In the genomic region with DNA sequence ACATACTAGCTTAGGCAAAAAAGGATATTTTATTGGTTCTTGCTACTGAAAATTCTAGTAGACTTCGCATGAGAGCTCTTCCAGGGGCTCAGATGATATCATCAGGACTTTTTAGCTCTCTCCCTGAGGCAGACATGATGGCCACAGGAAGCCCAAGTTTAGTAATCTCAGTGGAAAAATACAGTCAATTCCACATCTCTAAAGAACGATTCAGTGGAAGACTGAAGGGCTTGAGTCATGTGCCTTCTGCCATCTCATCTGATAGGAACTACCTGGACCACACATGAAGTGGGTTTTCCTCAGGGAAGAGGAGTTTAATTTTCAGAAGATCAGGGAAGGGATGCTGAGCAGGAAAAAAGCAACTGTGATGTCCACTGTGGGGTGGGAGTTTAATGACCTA, we compare ENCODE assay signal across 21 cellular contexts.
A peak's percentile ranks its signal among the peaks of the same experiment; 100 is the strongest.
DNase-seq lines count a peak whose midpoint lies in the region; TF ChIP-seq lines count a peak whose summit lies in the region.
"Had no signal": no experiment of that assay in that cellular context is flagged by ENCODE, and none has a peak within 500 bp of the region (broad histone marks: within the 10 kb centered on the region; RNA-seq: fewer than 3 reads in every experiment).

No MANE protein-coding gene starts in this region.

- intact Hi-C loops in CD14-positive monocyte (cut with micrococcal nuclease) = no loop called here

- WGBS in mesendoderm (ENCODE audit: extremely low coverage, insufficient coverage, low lambda C conversion rate) = no CpG with 5 or more reads among the region's 2 CpGs

- H2BK120ac ChIP-seq in mesendoderm (ENCODE audit: low read depth, low read length) = no peak overlapping the region

- no peak overlapping the region for H3K4me3 ChIP-seq in mesendoderm (ENCODE audit: low read length)
- H3K4me3 ChIP-seq: heart left ventricle, spleen had no signal

- no peak overlapping the region for H4K8ac ChIP-seq in mesendoderm (ENCODE audit: low read depth, low read length)

- no peaks in the 10 kb centered on the region for H3K27me3 ChIP-seq in mesendoderm (ENCODE audit: insufficient read depth, low read length, poor library complexity)
- H3K27me3 ChIP-seq: heart left ventricle, spleen had no signal

- H3K4me1 Mint-ChIP-seq in progenitor cell of endocrine pancreas (ENCODE audit: low read depth) (no peaks in the 10 kb centered on the region), CD14-positive monocyte (no peaks in the 10 kb centered on the region)
- H3K4me1 Mint-ChIP-seq: memory B cell had no signal

- no peak overlapping the region for H4K5ac ChIP-seq in mesendoderm (ENCODE audit: low read length)

- no peak overlapping the region for H2BK15ac ChIP-seq in mesendoderm (replicated peaks; ENCODE audit: low read depth)

- no peak overlapping the region for H3K27ac ChIP-seq in mesendoderm (ENCODE audit: low read depth, low read length)
- H3K27ac ChIP-seq: C4-2B, spleen had no signal

- peak; percentile 68 for DNase-seq in EL
- peak; percentile 68 for DNase-seq in HT1080 (ENCODE audit: low read depth)
- peak; percentile 51 for DNase-seq in amniotic stem cell (lab: John Stamatoyannopoulos, UW)
- DNase-seq in mesendoderm = peak; percentile 17
- no peak for DNase-seq in progenitor cell of endocrine pancreas (ENCODE audit: low spot score, unreplicated experiment)
- DNase-seq in CD14-positive monocyte (ENCODE audit: low spot score) = no peak
- no peak for DNase-seq in GM19238 (ENCODE audit: insufficient read length, low spot score)
- DNase-seq: activated CD4-positive, CD25-positive, alpha-beta regulatory T cell; activated gamma-delta T cell treated with Interleukin-2 at 50 U/mL for 16 hours; dermis blood vessel endothelial cell; heart left ventricle; immature natural killer cell; NCI-H187; NCI-H510A treated with DMSO at 0.1 percent for 48 hours; SHP77 treated with DMSO at 0.1 percent for 48 hours; spleen; T-helper 2 cell had no signal

- no peak overlapping the region for H3K4me2 ChIP-seq in mesendoderm (ENCODE audit: low read length)

- no peak overlapping the region for H3K23ac ChIP-seq in mesendoderm (ENCODE audit: low read length)

- no peak overlapping the region for H3K4ac ChIP-seq in mesendoderm (ENCODE audit: low read depth, low read length)

- H3K27ac Mint-ChIP-seq in progenitor cell of endocrine pancreas (no peak overlapping the region), CD14-positive monocyte (no peak overlapping the region)
- H3K27ac Mint-ChIP-seq: brain, immature natural killer cell, nephron had no signal

- no peak overlapping the region for H3K9ac ChIP-seq in mesendoderm (ENCODE audit: low read length)

- no peak overlapping the region for H3K4me3 Mint-ChIP-seq in progenitor cell of endocrine pancreas (ENCODE audit: low read depth)
- H3K4me3 Mint-ChIP-seq in CD14-positive monocyte = no peak overlapping the region
- H3K4me3 Mint-ChIP-seq: brain, immature natural killer cell, memory B cell, nephron had no signal

- H2BK5ac ChIP-seq in mesendoderm (ENCODE audit: low read length) = no peak overlapping the region

- no peak for TF ChIP-seq CTCF in progenitor cell of endocrine pancreas (IDR thresholded peaks at IDR 0.05; ENCODE audit: unreplicated experiment)
- no peak for TF ChIP-seq CTCF in CD14-positive monocyte (IDR thresholded peaks at IDR 0.05)

- H3K27me3 Mint-ChIP-seq in progenitor cell of endocrine pancreas (no peaks in the 10 kb centered on the region), CD14-positive monocyte (ENCODE audit: low read depth in 3 of 3) (no peaks in the 10 kb centered on the region)
- H3K27me3 Mint-ChIP-seq: brain, memory B cell had no signal

- H3K4me1 ChIP-seq in mesendoderm (ENCODE audit: control insufficient read depth, low read depth, low read length) = no peaks in the 10 kb centered on the region

- H3K79me2 ChIP-seq in mesendoderm (ENCODE audit: control insufficient read depth, insufficient read depth, low read length) = no peaks in the 10 kb centered on the region

- H3K9me3 Mint-ChIP-seq in progenitor cell of endocrine pancreas (ENCODE audit: low read depth) (peaks cover 13% of the 10 kb centered on the region), CD14-positive monocyte (peaks cover 0 to 7% (median 0%) of the 10 kb centered on the region in 7 donors)
- H3K9me3 Mint-ChIP-seq: immature natural killer cell had no signal

- no peak overlapping the region for H3K56ac ChIP-seq in mesendoderm (ENCODE audit: low read length)

- H3K36me3 ChIP-seq in mesendoderm (ENCODE audit: control insufficient read depth, insufficient read depth, low read length) = no peaks in the 10 kb centered on the region

- no peaks in the 10 kb centered on the region for H3K79me1 ChIP-seq in mesendoderm (ENCODE audit: low read length)

- H3K36me3 Mint-ChIP-seq in progenitor cell of endocrine pancreas (ENCODE audit: insufficient read depth) = peaks cover 14% of the 10 kb centered on the region
- H3K36me3 Mint-ChIP-seq in CD14-positive monocyte = peaks cover 38 to 50% of the 10 kb centered on the region in 2 donors

- no peak overlapping the region for H3K18ac ChIP-seq in mesendoderm (ENCODE audit: low read length)

- no peak overlapping the region for H2AK5ac ChIP-seq in mesendoderm (ENCODE audit: low read length)

Comparison
In these comparisons a context has a peak if more than half of its experiments do, and no peak if none do; other contexts are left out.
1. DNase-seq: peak in EL (single experiment), HT1080 (single experiment), amniotic stem cell (single experiment) and mesendoderm (single experiment); none in progenitor cell of endocrine pancreas (single experiment), CD14-positive monocyte (single experiment) and GM19238 (single experiment).